In the genomic region with DNA sequence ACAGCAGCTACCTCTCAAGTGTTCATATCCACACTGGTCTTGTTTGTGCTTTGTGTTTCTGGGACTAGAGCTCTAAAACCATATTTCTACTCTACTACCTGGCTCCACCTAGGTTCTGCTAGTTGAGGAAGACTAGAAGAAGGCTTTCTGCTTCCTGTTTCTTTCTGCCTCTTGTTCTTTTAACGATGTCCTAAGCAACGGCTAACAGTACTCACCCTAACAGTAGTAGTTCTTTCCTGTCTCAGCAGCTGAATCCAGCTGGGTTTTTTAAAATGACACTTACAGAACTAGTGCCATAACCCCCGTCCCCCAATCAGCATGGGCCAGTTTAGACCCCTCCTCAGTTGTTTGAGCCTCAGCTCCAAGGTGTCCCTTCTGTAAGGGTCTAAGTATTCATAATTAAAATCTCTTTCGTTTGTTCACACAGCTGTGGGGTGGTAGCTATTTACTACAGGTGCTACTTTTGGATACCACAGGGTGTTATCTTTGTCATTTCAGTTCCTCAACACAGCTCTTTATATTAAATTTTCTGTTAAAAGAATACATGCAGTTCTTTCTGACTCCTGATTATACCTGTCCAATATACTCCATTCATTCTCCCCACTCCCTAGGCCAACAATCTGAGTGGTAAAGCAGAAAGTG, we compare ENCODE assay signal across 16 cellular contexts.
DNase-seq lines count a peak whose midpoint lies in the region; ATAC-seq and TF ChIP-seq lines count a peak whose summit lies in the region.
"Had no signal": no experiment of that assay in that cellular context is flagged by ENCODE, and none has a peak within 500 bp of the region (broad histone marks: within the 10 kb centered on the region; RNA-seq: fewer than 3 reads in every experiment).

No MANE protein-coding gene starts in this region.

- H3K36me3 Mint-ChIP-seq in memory B cell = peaks cover 4% of the 10 kb centered on the region
- H3K36me3 Mint-ChIP-seq: CD4-positive, CD25-positive, alpha-beta regulatory T cell had no signal

- no peaks in the 10 kb centered on the region for H3K9me2 ChIP-seq in MM.1S (replicated peaks; ENCODE audit: insufficient read depth, low read length)

- H3K4me1 ChIP-seq in MM.1S (ENCODE audit: low read length) = no peaks in the 10 kb centered on the region
- H3K4me1 ChIP-seq: BLaER1 treated with 17β-estradiol and CSF1 and Interleukin-3, amounts not matched to agents 10 nM and 100 nM had no signal

- peak; percentile 53 for ATAC-seq in GM18517 (IDR thresholded peaks at IDR 0.05; ENCODE audit: unreplicated experiment)
- ATAC-seq in GM19467 (IDR thresholded peaks at IDR 0.05; ENCODE audit: unreplicated experiment) = peak; percentile 56
- ATAC-seq in memory B cell (ENCODE audit: low read depth) = no peak
- ATAC-seq in GM18907 (IDR thresholded peaks at IDR 0.05; ENCODE audit: unreplicated experiment) = no peak
- no peak for ATAC-seq in GM18498 (IDR thresholded peaks at IDR 0.05; ENCODE audit: unreplicated experiment)
- ATAC-seq: HCT116 had no signal

- no peak overlapping the region for H3K27ac ChIP-seq in MM.1S (ENCODE audit: low read length)
- H3K27ac ChIP-seq: BLaER1 treated with 17β-estradiol and CSF1 and Interleukin-3, amounts not matched to agents 10 nM and 100 nM; GM23248 had no signal

- no peak overlapping the region for H2AFZ ChIP-seq in MM.1S (ENCODE audit: low read length)
- H2AFZ ChIP-seq: GM23248 had no signal

- H3K79me2 ChIP-seq in MM.1S (ENCODE audit: low read length) = no peaks in the 10 kb centered on the region

- 0 out of 2 replicates have a peak overlapping the region, but pooled peaks have one; percentile 13 for H3K4me2 ChIP-seq in MM.1S (ENCODE audit: low read depth, low read length)
- H3K4me2 ChIP-seq: BLaER1 treated with 17β-estradiol and CSF1 and Interleukin-3, amounts not matched to agents 10 nM and 100 nM had no signal

- peak overlapping the region; percentile 63 for H3K27ac Mint-ChIP-seq in memory B cell
- H3K27ac Mint-ChIP-seq: CD4-positive, CD25-positive, alpha-beta regulatory T cell had no signal

- no peak overlapping the region for H3K4me3 ChIP-seq in MM.1S (ENCODE audit: low read length)
- H3K4me3 ChIP-seq: BLaER1 treated with 17β-estradiol and CSF1 and Interleukin-3, amounts not matched to agents 10 nM and 100 nM; GM23248 had no signal

- no peaks in the 10 kb centered on the region for H3K36me3 ChIP-seq in MM.1S (replicated peaks; ENCODE audit: insufficient read depth, low read length)
- H3K36me3 ChIP-seq: BLaER1 treated with 17β-estradiol and CSF1 and Interleukin-3, amounts not matched to agents 10 nM and 100 nM had no signal

- TF ChIP-seq CTCF in MM.1S (IDR thresholded peaks at IDR 0.05; ENCODE audit: low read length) = no peak

- H3K9ac ChIP-seq in MM.1S (ENCODE audit: low read length) = no peak overlapping the region
- H3K9ac ChIP-seq: BLaER1 treated with 17β-estradiol and CSF1 and Interleukin-3, amounts not matched to agents 10 nM and 100 nM; GM23248 had no signal

- H3K9me3 Mint-ChIP-seq in memory B cell = peaks cover 13% of the 10 kb centered on the region

- peaks cover 13% of the 10 kb centered on the region for H3K4me1 Mint-ChIP-seq in memory B cell
- H3K4me1 Mint-ChIP-seq: CD4-positive, CD25-positive, alpha-beta regulatory T cell had no signal

- H3F3A ChIP-seq in MM.1S (ENCODE audit: insufficient read depth, low read length) = no peaks in the 10 kb centered on the region

- no peaks in the 10 kb centered on the region for H4K20me1 ChIP-seq in MM.1S (ENCODE audit: insufficient read depth, low read length)
- H4K20me1 ChIP-seq: BLaER1 treated with 17β-estradiol and CSF1 and Interleukin-3, amounts not matched to agents 10 nM and 100 nM had no signal

- H3K4me3 Mint-ChIP-seq in memory B cell = no peak overlapping the region
- H3K4me3 Mint-ChIP-seq: CD4-positive, CD25-positive, alpha-beta regulatory T cell had no signal

- DNase-seq in MM.1S (no peak), memory B cell (ENCODE audit: low spot score in 2 of 2) (no peak), hepatic stellate cell (ENCODE audit: low spot score) (no peak), AG08396 (ENCODE audit: low spot score) (no peak)
- DNase-seq: 8988T; CD4-positive, CD25-positive, alpha-beta regulatory T cell; GM23248; IMR-90; Kasumi-1; KBM-7 had no signal

- no peaks in the 10 kb centered on the region for H3K27me3 ChIP-seq in MM.1S (replicated peaks; ENCODE audit: insufficient read depth, low read length)
- H3K27me3 ChIP-seq: BLaER1 treated with 17β-estradiol and CSF1 and Interleukin-3, amounts not matched to agents 10 nM and 100 nM had no signal

- H3K9me3 ChIP-seq in MM.1S (replicated peaks; ENCODE audit: insufficient read depth, low read length) = no peaks in the 10 kb centered on the region

- H3K27me3 Mint-ChIP-seq in memory B cell = no peaks in the 10 kb centered on the region
- H3K27me3 Mint-ChIP-seq: CD4-positive, CD25-positive, alpha-beta regulatory T cell had no signal

Comparison
In these comparisons a context has a peak if more than half of its experiments do, and no peak if none do; other contexts are left out.
1. ATAC-seq: peak in GM18517 (single experiment) and GM19467 (single experiment); none in memory B cell (single experiment), GM18907 (single experiment) and GM18498 (single experiment).